ENCODE assay signal across 10 cellular contexts in the genomic region with DNA sequence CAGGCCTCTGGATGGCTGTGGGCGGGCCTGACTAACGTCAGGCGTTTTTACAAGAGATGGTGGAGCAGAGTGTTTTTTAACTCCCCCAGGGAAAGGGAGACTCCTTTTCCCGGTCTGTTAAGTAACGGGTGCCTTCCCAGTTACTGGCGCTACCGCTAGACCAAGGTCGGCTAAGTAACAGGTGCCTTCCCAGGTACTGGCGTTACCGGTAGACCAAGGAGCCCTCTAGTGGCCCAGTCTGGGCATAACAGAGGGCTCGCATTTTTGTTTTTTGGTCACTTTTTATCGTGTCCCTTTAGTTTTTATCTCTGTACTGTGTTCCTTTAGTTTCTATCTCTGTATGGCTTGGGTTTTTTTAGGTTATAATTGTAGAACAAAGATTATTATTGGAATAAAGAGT. TPM values are rescaled to one million over a fixed set of nuclear protein-coding genes. Genes with fewer than 3 reads are reported as not detected.
A peak's percentile ranks its signal among the peaks of the same experiment; 100 is the strongest.
DNase-seq lines count a peak whose midpoint lies in the region; ATAC-seq and TF ChIP-seq lines count a peak whose summit lies in the region.
"Had no signal": no experiment of that assay in that cellular context is flagged by ENCODE, and none has a peak within 500 bp of the region (broad histone marks: within the 10 kb centered on the region; RNA-seq: fewer than 3 reads in every experiment).

No MANE protein-coding gene starts in this region.

- H3K4me1 ChIP-seq in heart left ventricle, result no peaks in the 10 kb centered on the region
- no peaks in the 10 kb centered on the region for H3K4me1 ChIP-seq in SJCRH30
- no peaks in the 10 kb centered on the region for H3K4me1 ChIP-seq in esophagus squamous epithelium
- no peaks in the 10 kb centered on the region for H3K4me1 ChIP-seq in tibial artery
- H3K4me1 ChIP-seq: gastrocnemius medialis had no signal

- H3K27ac ChIP-seq in heart left ventricle (no peak overlapping the region), SJCRH30 (no peak overlapping the region), esophagus squamous epithelium (no peak overlapping the region), tibial artery (no peak overlapping the region)
- H3K27ac ChIP-seq: gastrocnemius medialis had no signal

- intact Hi-C loops in heart left ventricle (cut with DNase I) (loop anchor here in 2 of 10 donors (5.0 to 10.0 kb wide), 2 partner anchors 147 to 256 kb away; partner anchors contain the start of gene ZNF527 (in 1 of the 2)), Right ventricle myocardium inferior (cut with DNase I) (loop anchor here (10.0 kb wide), 1 partner anchor 107 kb away; a partner anchor contains a TSS), esophagus squamous epithelium (cut with DNase I) (no loop called here), tibial artery (cut with DNase I; ENCODE audit: low total_unique reads) (no loop called here)

- peaks cover 0 to 75% (median 4%) of the 10 kb centered on the region in 12 donors for H3K9me3 ChIP-seq in heart left ventricle
- H3K9me3 ChIP-seq in SJCRH30 (replicated peaks), result peaks cover 25% of the 10 kb centered on the region
- H3K9me3 ChIP-seq in esophagus squamous epithelium, result peaks cover 0 to 96% (median 60%) of the 10 kb centered on the region in 3 donors
- peaks cover 0 to 35% (median 10%) of the 10 kb centered on the region in 3 donors for H3K9me3 ChIP-seq in tibial artery

- WGBS in heart left ventricle, 4 donors, result 48 to 57% (median 55%) methylated on average over 12 of the region's 12 CpGs
- WGBS in esophagus squamous epithelium, 2 donors, result 63 to 77% methylated on average over 12 of the region's 12 CpGs

- TF ChIP-seq POLR2A in heart left ventricle (IDR thresholded peaks at IDR 0.05) (no peak), esophagus squamous epithelium (IDR thresholded peaks at IDR 0.05) (no peak)

- ATAC-seq in heart left ventricle (no peak), Right ventricle myocardium inferior (no peak), GM21786 (IDR thresholded peaks at IDR 0.05; ENCODE audit: unreplicated experiment) (no peak), HG02642 (IDR thresholded peaks at IDR 0.05; ENCODE audit: poor library complexity, unreplicated experiment) (no peak)
- ATAC-seq: gastrocnemius medialis, T-cell had no signal

- H3K27me3 ChIP-seq in heart left ventricle (no peaks in the 10 kb centered on the region), SJCRH30 (no peaks in the 10 kb centered on the region), esophagus squamous epithelium (no peaks in the 10 kb centered on the region), tibial artery (no peaks in the 10 kb centered on the region)
- H3K27me3 ChIP-seq: gastrocnemius medialis had no signal

- TF ChIP-seq CTCF in heart left ventricle (IDR thresholded peaks at IDR 0.05) (peak; percentile 29 to 65 (median 54)), esophagus squamous epithelium (IDR thresholded peaks at IDR 0.05) (peak in 4 of 6 experiments; percentile 27 to 51 (median 37)), tibial artery (IDR thresholded peaks at IDR 0.05) (peak; percentile 30 to 53)

- H3K36me3 ChIP-seq in heart left ventricle (peaks cover 0 to 88% (median 77%) of the 10 kb centered on the region in 9 donors), SJCRH30 (peaks cover 69% of the 10 kb centered on the region), esophagus squamous epithelium (peaks cover 22 to 98% (median 54%) of the 10 kb centered on the region in 3 donors), tibial artery (peaks cover 83 to 92% (median 86%) of the 10 kb centered on the region in 3 donors)

- no peak for DNase-seq in heart left ventricle
- DNase-seq in Right ventricle myocardium inferior (ENCODE audit: missing footprints), result no peak
- peak; percentile 32 to 56 for DNase-seq in SJCRH30
- no peak for DNase-seq in esophagus squamous epithelium (lab: John Stamatoyannopoulos, UW)
- no peak for DNase-seq in tibial artery
- DNase-seq in COLO829 (ENCODE audit: low spot score), result no peak
- DNase-seq: gastrocnemius medialis had no signal

- H3K4me3 ChIP-seq in heart left ventricle (no peak overlapping the region), SJCRH30 (no peak overlapping the region), esophagus squamous epithelium (no peak overlapping the region), tibial artery (no peak overlapping the region)
- H3K4me3 ChIP-seq: gastrocnemius medialis had no signal

RNA-seq across cellular contexts. Expression of gene ZNF383, which starts 10.0 kb away (rescaled TPM):
- 10 to 100 TPM in 2 of 9 donors, 1 to 10 TPM in 7; 4.8 to 13.8 (median 9.2) TPM for total RNA-seq in heart left ventricle
- 1 to 10 TPM; 4.2 to 4.9 TPM for polyA plus RNA-seq in heart left ventricle
- 9.1 TPM for total RNA-seq in Right ventricle myocardium inferior
- total RNA-seq in SJCRH30 (2014; rRNA removed; shearing (Covaris generic)), result 8.3 and 10.2 TPM in 2 replicates
- 10 to 100 TPM in 1 of 4 donors, 1 to 10 TPM in 3; 2.6 to 12.2 (median 4.1) TPM for total RNA-seq in esophagus squamous epithelium

RNA-seq across cellular contexts. Expression of gene ZNF585B, which starts 17.7 kb away (rescaled TPM):
- total RNA-seq in heart left ventricle, result 10 to 100 TPM in 7 of 9 donors, 1 to 10 TPM in 2; 8.5 to 18.4 (median 11.8) TPM
- 1 to 10 TPM; 5.6 to 7.0 TPM for polyA plus RNA-seq in heart left ventricle
- total RNA-seq in Right ventricle myocardium inferior, result 10.7 TPM
- 10.1 and 12.7 TPM in 2 replicates for total RNA-seq in SJCRH30 (2014; rRNA removed; shearing (Covaris generic))
- 10 to 100 TPM in 1 of 4 donors, 1 to 10 TPM in 3; 2.5 to 13.5 (median 5.3) TPM for total RNA-seq in esophagus squamous epithelium

RNA-seq across cellular contexts. Expression of gene ZNF585A, which starts 55.5 kb away (rescaled TPM):
- total RNA-seq in heart left ventricle (10 to 100 TPM in 7 of 9 donors, 1 to 10 TPM in 2; 6.5 to 14.8 (median 11.3) TPM), Right ventricle myocardium inferior (10.3 TPM), esophagus squamous epithelium (1 to 10 TPM; 3.4 to 9.5 (median 6.8) TPM)
- 10 to 100 TPM; 14.7 to 22.2 TPM for polyA plus RNA-seq in heart left ventricle
- 14.0 and 14.3 TPM in 2 replicates for total RNA-seq in SJCRH30 (2014; rRNA removed; shearing (Covaris generic))

Comparison
In these comparisons a context has a peak if more than half of its experiments do, and no peak if none do; other contexts are left out.
1. DNase-seq: peak in SJCRH30 (2 of 2); none in heart left ventricle (0 of 5), Right ventricle myocardium inferior (single experiment), esophagus squamous epithelium (single experiment), tibial artery (0 of 2) and COLO829 (single experiment).
2. Peak in every context shown above with its lines, with median percentiles within 50 percentile points of each other: CTCF ChIP-seq.